ENCODE assay signal across 21 cellular contexts in genomic region chr7:5217396-5217795, GRCh38.
"Had no signal": no experiment of that assay in that cellular context is flagged by ENCODE, and none has a peak within 500 bp of the region (broad histone marks: within the 10 kb centered on the region; RNA-seq: fewer than 3 reads in every experiment).

No MANE protein-coding gene starts in this region.

- FAIRE-seq: astrocyte, endothelial cell of umbilical vein, TTC549 had no signal

- H3K4me3 ChIP-seq: breast epithelium, esophagus muscularis mucosa, lung, skin epidermis, thoracic aorta, upper lobe of left lung had no signal

- H3K9me3 ChIP-seq: breast epithelium, esophagus muscularis mucosa, thoracic aorta, upper lobe of left lung had no signal

- H3K27me3 ChIP-seq: breast epithelium, esophagus muscularis mucosa, upper lobe of left lung had no signal

- ATAC-seq: activated CD8-positive, alpha-beta T cell treated with anti-CD3 and anti-CD28 coated beads for 36 hours; WTC11 had no signal

- H3K27ac ChIP-seq: breast epithelium, esophagus muscularis mucosa, skin epidermis, thoracic aorta, upper lobe of left lung had no signal

- DNase-seq: activated CD4-positive, alpha-beta T cell treated with anti-CD3 and anti-CD28 coated beads for 48 hours; activated CD8-positive, alpha-beta T cell treated with anti-CD3 and anti-CD28 coated beads for 36 hours; activated naive CD4-positive, alpha-beta T cell treated with anti-CD3 and anti-CD28 coated beads, Interleukin-2, amount 10 ng/mL, durations not matched to agents 7 days and 5 days; cerebellar nuclear complex; effector CD8-positive, alpha-beta T cell; immature natural killer cell; midbrain; nephron progenitor cell; occipital lobe; stimulated activated CD4-positive, alpha-beta T cell treated with anti-CD3 and anti-CD28 coated beads, Interleukin-15, amount 100 ng/mL, for 24 hours; stimulated activated CD4-positive, alpha-beta T cell treated with anti-CD3 and anti-CD28 coated beads, Interleukin-2, amount 100 ng/mL, for 48 hours; upper lobe of left lung had no signal

- H3K4me1 ChIP-seq: breast epithelium, esophagus muscularis mucosa had no signal
